Comparison of ENCODE assay signal across 10 cellular contexts in the genomic region with DNA sequence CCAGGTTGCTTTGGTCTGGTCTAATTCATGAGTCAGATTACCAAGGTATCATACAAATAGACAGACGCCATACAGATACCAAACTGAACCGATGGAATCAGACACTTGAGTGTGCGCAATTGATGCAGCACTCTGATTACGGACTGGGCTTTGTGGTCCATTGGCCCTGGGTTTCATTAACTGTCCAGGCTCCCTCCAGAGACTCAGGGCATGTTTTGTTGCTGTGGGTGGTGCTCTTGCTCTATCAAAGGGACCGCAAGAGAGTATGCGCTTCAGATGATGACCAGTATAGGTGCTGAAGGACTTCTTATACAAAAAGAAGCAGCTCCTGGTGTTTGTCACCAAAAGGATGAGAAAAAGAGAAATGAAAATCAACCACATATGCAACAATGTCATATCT. TPM values are rescaled to one million over a fixed set of nuclear protein-coding genes. Genes with fewer than 3 reads are reported as not detected.
DNase-seq lines count a peak whose midpoint lies in the region; ATAC-seq lines count a peak whose summit lies in the region.
"Had no signal": no experiment of that assay in that cellular context is flagged by ENCODE, and none has a peak within 500 bp of the region (broad histone marks: within the 10 kb centered on the region; RNA-seq: fewer than 3 reads in every experiment).

No MANE protein-coding gene starts in this region.

- H3K4me1 Mint-ChIP-seq in activated T-helper 17 cell treated with anti-CD3 and anti-CD28 coated beads, Interleukin-2, amount 50 U/mL, for 72 hours = peaks cover 16% of the 10 kb centered on the region
- H3K4me1 Mint-ChIP-seq in stimulated activated memory B cell treated with anti-CD40 and anti-IgM and Interleukin-4, amounts not matched to agents 10 μg/mL and 1 μg/mL and 100 μg/mL, for 72 hours = peaks cover 28% of the 10 kb centered on the region

- H3K27ac Mint-ChIP-seq in activated T-helper 17 cell treated with anti-CD3 and anti-CD28 coated beads, Interleukin-2, amount 50 U/mL, for 72 hours = peak overlapping the region; percentile 61
- H3K27ac Mint-ChIP-seq in stimulated activated memory B cell treated with anti-CD40 and anti-IgM and Interleukin-4, amounts not matched to agents 10 μg/mL and 1 μg/mL and 100 μg/mL, for 72 hours = peak overlapping the region; percentile 78

- H3K9me3 Mint-ChIP-seq in activated T-helper 17 cell treated with anti-CD3 and anti-CD28 coated beads, Interleukin-2, amount 50 U/mL, for 72 hours = no peaks in the 10 kb centered on the region
- H3K9me3 Mint-ChIP-seq in stimulated activated memory B cell treated with anti-CD40 and anti-IgM and Interleukin-4, amounts not matched to agents 10 μg/mL and 1 μg/mL and 100 μg/mL, for 72 hours = no peaks in the 10 kb centered on the region
- H3K9me3 Mint-ChIP-seq: CD8-positive, alpha-beta memory T cell had no signal

- intact Hi-C loops in Right ventricle myocardium inferior (cut with DNase I) (loop anchor here (1.0 to 5.0 kb wide), 3 partner anchors 317 to 568 kb away; no protein-coding TSS in a partner anchor), cardiac septum (cut with DNase I) (loop anchor here (2.0 to 10.0 kb wide), 4 partner anchors 215 to 569 kb away; no protein-coding TSS in a partner anchor)

- peak overlapping the region; percentile 67 for H3K4me3 Mint-ChIP-seq in activated T-helper 17 cell treated with anti-CD3 and anti-CD28 coated beads, Interleukin-2, amount 50 U/mL, for 72 hours
- H3K4me3 Mint-ChIP-seq in stimulated activated memory B cell treated with anti-CD40 and anti-IgM and Interleukin-4, amounts not matched to agents 10 μg/mL and 1 μg/mL and 100 μg/mL, for 72 hours = peak overlapping the region; percentile 71

- DNase-seq in Right ventricle myocardium inferior (ENCODE audit: missing footprints) (no peak), cardiac septum (ENCODE audit: low spot score) (no peak), NCI-H2171 treated with DMSO at 0.1 percent for 48 hours (lab: John Stamatoyannopoulos, UW) (no peak), HCEC 1CT (no peak)

- ATAC-seq in Right ventricle myocardium inferior = peak; percentile 40
- ATAC-seq in HG03571 (IDR thresholded peaks at IDR 0.05; ENCODE audit: unreplicated experiment) = peak; percentile 24
- ATAC-seq in activated T-helper 17 cell treated with anti-CD3 and anti-CD28 coated beads, Interleukin-2, amount 50 U/mL, for 72 hours (replicated peaks) = peak; percentile 48
- peak; percentile 46 for ATAC-seq in stimulated activated memory B cell treated with anti-CD40 and anti-IgM and Interleukin-4, amounts not matched to agents 10 μg/mL and 1 μg/mL and 100 μg/mL, for 72 hours
- ATAC-seq in HG03469 (IDR thresholded peaks at IDR 0.05; ENCODE audit: unreplicated experiment) = no peak

- peaks cover 5% of the 10 kb centered on the region for H3K27me3 Mint-ChIP-seq in activated T-helper 17 cell treated with anti-CD3 and anti-CD28 coated beads, Interleukin-2, amount 50 U/mL, for 72 hours
- H3K27me3 Mint-ChIP-seq in stimulated activated memory B cell treated with anti-CD40 and anti-IgM and Interleukin-4, amounts not matched to agents 10 μg/mL and 1 μg/mL and 100 μg/mL, for 72 hours = no peaks in the 10 kb centered on the region

- H3K36me3 Mint-ChIP-seq in activated T-helper 17 cell treated with anti-CD3 and anti-CD28 coated beads, Interleukin-2, amount 50 U/mL, for 72 hours (ENCODE audit: low read depth) = no peaks in the 10 kb centered on the region
- H3K36me3 Mint-ChIP-seq in stimulated activated memory B cell treated with anti-CD40 and anti-IgM and Interleukin-4, amounts not matched to agents 10 μg/mL and 1 μg/mL and 100 μg/mL, for 72 hours = no peaks in the 10 kb centered on the region
- H3K36me3 Mint-ChIP-seq: CD8-positive, alpha-beta memory T cell had no signal

RNA-seq across cellular contexts. Expression of gene ANKRD55, which starts 36.9 kb away (rescaled TPM):
- total RNA-seq in Right ventricle myocardium inferior (not detected), cardiac septum (not detected)
- under 1 TPM; 0.21 to 0.22 TPM for total RNA-seq in activated T-helper 17 cell treated with anti-CD3 and anti-CD28 coated beads, Interleukin-2, amount 50 U/mL, for 72 hours
- total RNA-seq: CD8-positive, alpha-beta memory T cell; subcutaneous adipose tissue had no signal
